In genomic region chr1:31809698-31810097, GRCh38 we compare ENCODE assay signal across 25 cellular contexts. TPM values are rescaled to one million over a fixed set of nuclear protein-coding genes. Genes with fewer than 3 reads are reported as not detected.
"Had no signal": no experiment of that assay in that cellular context is flagged by ENCODE, and none has a peak within 500 bp of the region (broad histone marks: within the 10 kb centered on the region; RNA-seq: fewer than 3 reads in every experiment).

No MANE protein-coding gene starts in this region.

- H3K4me3 ChIP-seq: gastroesophageal sphincter, left lung, pancreas, right lobe of liver, skin epidermis, testis, vagina had no signal

- H3K27me3 ChIP-seq: gastroesophageal sphincter, left lung, neutrophil, pancreas, right lobe of liver, testis, vagina had no signal

- FAIRE-seq: colon, islet of Langerhans, pancreas, TTC549 had no signal

- DNase-seq: activated CD4-positive, alpha-beta T cell treated with anti-CD3 and anti-CD28 coated beads for 1 hour; activated CD4-positive, alpha-beta T cell treated with anti-CD3 and anti-CD28 coated beads, Interleukin-2, amount 50 U/mL, for 1 hour; activated effector memory CD4-positive, alpha-beta T cell treated with anti-CD3 and anti-CD28 coated beads, Interleukin-2, amount 50 U/mL, for 16 hours; anterior cingulate cortex; caudate nucleus; hypothalamus; left lung; midbrain; natural killer cell; stimulated activated CD4-positive, alpha-beta T cell treated with anti-CD3 and anti-CD28 coated beads, Interleukin-2, amount 100 ng/mL, for 24 hours; stimulated activated naive CD8-positive, alpha-beta T cell treated with anti-CD3 and anti-CD28 coated beads, Interleukin-15, amount 100 ng/mL, for 72 hours; T-helper 1 cell; testis; trophoblast cell had no signal

- H3K9me3 ChIP-seq: gastroesophageal sphincter, left lung, neutrophil, pancreas, right lobe of liver, testis, vagina had no signal

- H3K4me1 ChIP-seq: gastroesophageal sphincter, left lung, pancreas, right lobe of liver, vagina had no signal

- H3K27ac ChIP-seq: epithelial cell of prostate, gastroesophageal sphincter, left lung, neutrophil, pancreas, right lobe of liver, skin epidermis, testis, vagina had no signal

- H3K36me3 ChIP-seq: gastroesophageal sphincter, left lung, neutrophil, pancreas, right lobe of liver, vagina had no signal

RNA-seq across cellular contexts. Expression of gene SPOCD1, which starts 6.1 kb away (rescaled TPM):
- total RNA-seq: activated CD8-positive, alpha-beta memory T cell treated with anti-CD3 and anti-CD28 coated beads for 36 hours had no signal
